9 cellular contexts compared by ENCODE assay signal in the genomic region with DNA sequence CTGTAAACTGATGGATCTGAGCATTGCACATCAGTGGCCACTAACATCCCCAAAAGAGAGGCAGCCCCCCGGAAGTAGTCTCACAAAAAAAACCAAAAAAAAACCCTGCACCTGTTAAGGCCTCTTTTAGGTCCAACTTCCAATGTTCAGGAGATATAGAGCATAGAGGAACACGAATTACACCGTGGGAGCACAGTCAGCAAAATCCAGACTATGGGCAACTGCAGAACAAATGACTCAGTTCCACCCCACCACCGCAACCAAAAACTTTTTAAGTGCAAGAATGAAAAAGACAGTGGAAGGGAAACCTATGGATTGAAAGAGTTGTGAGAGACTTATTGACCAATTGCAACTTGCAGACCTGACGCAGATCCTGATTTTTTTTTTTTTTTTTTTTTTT.
"Had no signal": no experiment of that assay in that cellular context is flagged by ENCODE, and none has a peak within 500 bp of the region (broad histone marks: within the 10 kb centered on the region; RNA-seq: fewer than 3 reads in every experiment).

No MANE protein-coding gene starts in this region.

- H3K4me2 ChIP-seq: GM23338, KMS-11 had no signal

- H3K4me3 ChIP-seq: GM23338 had no signal

- FAIRE-seq: H1, H54, HTR-8/SVneo had no signal

- H3K9ac ChIP-seq: KMS-11 had no signal

- ATAC-seq: GM23338 had no signal

- H2AFZ ChIP-seq: GM23338 had no signal

- H3K27ac ChIP-seq: KMS-11 had no signal

- DNase-seq: H9, HCEC 1CT, Karpas-422, KBM-7 had no signal
